In the genomic region with DNA sequence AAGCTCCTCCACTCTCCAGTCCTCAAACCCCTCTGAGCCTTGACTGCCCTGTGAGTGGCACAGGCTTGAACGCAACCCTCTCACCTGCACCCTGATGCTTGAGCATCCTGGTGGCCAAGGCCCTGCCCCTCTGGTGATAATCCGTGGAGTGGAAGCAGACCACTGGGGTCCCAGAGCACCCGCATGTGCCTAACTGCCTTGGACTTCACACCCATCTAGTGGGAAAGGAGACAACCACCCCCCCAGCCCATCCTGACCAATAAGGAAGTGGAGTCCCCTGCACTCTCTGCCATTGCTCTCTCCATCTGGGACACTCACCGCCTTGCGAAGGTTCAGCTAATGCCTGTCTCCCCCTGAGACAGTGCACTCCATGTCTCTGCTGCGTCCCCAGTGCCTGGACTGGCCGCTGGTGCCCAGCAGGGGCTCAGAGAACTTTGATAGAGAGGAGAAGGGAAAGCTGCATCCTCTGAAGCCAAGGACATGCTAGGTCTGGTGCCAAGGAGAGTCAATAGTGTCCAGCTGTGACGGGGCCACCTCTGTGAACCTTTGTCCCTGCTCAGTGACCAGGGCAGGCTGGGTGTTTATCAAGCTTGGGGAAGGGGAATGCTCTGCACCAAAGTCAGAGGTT, we compare ENCODE assay signal across 1 cellular context.
TF ChIP-seq lines count a peak whose summit lies in the region.

No MANE protein-coding gene starts in this region.

TF ChIP-seq in H1, 55 proteins besides CTCF, POLR2A, EP300 and RAD21:
- no peak for TF ChIP-seq RFX5 (IDR thresholded peaks at IDR 0.05; ENCODE audit: borderline replicate concordance, low read depth, low read length)
- no peak for TF ChIP-seq YY1 (IDR thresholded peaks at IDR 0.05; ENCODE audit: low read depth, low read length)
- TF ChIP-seq GTF2F1 (IDR thresholded peaks at IDR 0.05; ENCODE audit: borderline replicate concordance, low read depth, low read length), result no peak
